In genomic region chr1:67194209-67194863, GRCh38 we compare ENCODE assay signal across 8 cellular contexts. TPM values are rescaled to one million over a fixed set of nuclear protein-coding genes. Genes with fewer than 3 reads are reported as not detected.
DNase-seq lines count a peak whose midpoint lies in the region; ATAC-seq and TF ChIP-seq lines count a peak whose summit lies in the region.

No MANE protein-coding gene starts in this region.

- DNase-seq in central memory CD8-positive, alpha-beta T cell (ENCODE audit: low spot score in 2 of 2) = no peak
- DNase-seq in NK-92 treated with Interleukin-12 subunit alpha and Interleukin-12 subunit beta, amount 100 ng/mL, for 24 hours (lab: John Stamatoyannopoulos, UW) = no peak
- DNase-seq in left ventricle myocardium inferior (no peak), DMS114 treated with DMSO at 0.1 percent for 48 hours (lab: John Stamatoyannopoulos, UW; ENCODE audit: unreplicated experiment) (no peak), occipital lobe (lab: John Stamatoyannopoulos, UW) (no peak)

- no peak for TF ChIP-seq CTCF in left ventricle myocardium inferior (IDR thresholded peaks at IDR 0.05; ENCODE audit: borderline replicate concordance)

- intact Hi-C loops in left ventricle myocardium inferior (cut with micrococcal nuclease) = no loop called here

- H3K4me3 Mint-ChIP-seq in central memory CD8-positive, alpha-beta T cell = peak overlapping the region; percentile 47

- H3K27ac ChIP-seq in left ventricle myocardium inferior (replicated peaks) = no peak overlapping the region

- H3K27me3 Mint-ChIP-seq in central memory CD8-positive, alpha-beta T cell = no peaks in the 10 kb centered on the region

- H3K4me1 Mint-ChIP-seq in central memory CD8-positive, alpha-beta T cell = no peaks in the 10 kb centered on the region

- no peak overlapping the region for H3K4me3 ChIP-seq in left ventricle myocardium inferior

- no peaks in the 10 kb centered on the region for H3K27me3 ChIP-seq in left ventricle myocardium inferior (ENCODE audit: low read depth)

- H3K27ac Mint-ChIP-seq in central memory CD8-positive, alpha-beta T cell (ENCODE audit: low read depth) = no peak overlapping the region

- peaks cover 3% of the 10 kb centered on the region for H3K36me3 Mint-ChIP-seq in central memory CD8-positive, alpha-beta T cell (ENCODE audit: insufficient read depth)

- H3K36me3 ChIP-seq in left ventricle myocardium inferior = no peaks in the 10 kb centered on the region

- peaks cover 13% of the 10 kb centered on the region for H3K4me1 ChIP-seq in left ventricle myocardium inferior

- no peaks in the 10 kb centered on the region for H3K9me3 ChIP-seq in left ventricle myocardium inferior (replicated peaks)

- ATAC-seq in GM18511 (IDR thresholded peaks at IDR 0.05; ENCODE audit: unreplicated experiment) (peak; percentile 80), GM21515 (IDR thresholded peaks at IDR 0.05; ENCODE audit: unreplicated experiment) (peak; percentile 69), HG03432 (IDR thresholded peaks at IDR 0.05; ENCODE audit: unreplicated experiment) (peak; percentile 75)
- ATAC-seq in central memory CD8-positive, alpha-beta T cell (replicated peaks; ENCODE audit: extremely low read depth, poor library complexity, severe bottlenecking) = peak; percentile 90

- no peaks in the 10 kb centered on the region for H3K9me3 Mint-ChIP-seq in central memory CD8-positive, alpha-beta T cell

RNA-seq across cellular contexts. Expression of gene IL23R, which starts 28.1 kb away (rescaled TPM):
- total RNA-seq in left ventricle myocardium inferior (not detected), occipital lobe (not detected)

RNA-seq across cellular contexts. Expression of gene C1orf141, which starts 59.6 kb away (rescaled TPM):
- total RNA-seq in left ventricle myocardium inferior = not detected
- total RNA-seq in occipital lobe = not detected
